8 cellular contexts compared by ENCODE assay signal in the genomic region with DNA sequence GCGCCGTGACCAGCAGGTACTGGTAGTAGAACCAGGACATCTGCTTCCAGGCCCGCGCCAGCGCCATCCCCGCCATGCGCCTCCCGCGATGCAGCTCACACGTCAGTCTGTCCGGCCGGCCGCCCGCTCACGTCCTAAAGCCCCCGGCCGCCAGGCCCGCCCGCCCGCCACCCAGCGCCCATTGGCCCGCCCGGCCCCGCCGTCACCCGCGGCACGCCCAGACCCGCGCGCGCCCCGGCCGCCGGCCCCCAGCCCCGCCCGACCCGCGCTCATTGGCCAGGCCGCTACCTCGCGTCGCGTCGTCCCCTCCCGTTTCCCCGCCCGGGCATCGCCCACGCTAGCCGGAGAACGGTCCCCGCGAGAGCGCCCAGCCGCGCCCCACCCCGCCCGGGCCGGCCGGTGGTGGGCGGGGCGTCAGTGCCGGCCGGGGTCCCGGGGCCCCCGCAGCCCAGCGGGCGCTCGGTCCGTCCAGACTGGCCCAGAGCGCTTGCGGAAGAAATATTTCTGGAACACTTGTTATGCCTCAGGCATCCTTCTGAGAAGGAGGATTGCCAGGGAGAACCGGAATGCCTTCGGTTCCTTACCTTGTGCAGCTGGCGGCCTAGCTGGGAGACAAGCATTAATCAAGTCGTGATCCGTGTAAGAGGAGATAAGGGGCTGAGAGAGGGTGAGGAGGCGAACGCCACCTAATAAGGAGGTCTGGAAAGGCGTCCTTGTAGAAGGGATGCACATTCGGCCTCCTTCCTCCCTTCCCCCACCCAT. TPM values are rescaled to one million over a fixed set of nuclear protein-coding genes. Genes with fewer than 3 reads are reported as not detected.
DNase-seq lines count a peak whose midpoint lies in the region; ATAC-seq and TF ChIP-seq lines count a peak whose summit lies in the region.

A gene with protein sequence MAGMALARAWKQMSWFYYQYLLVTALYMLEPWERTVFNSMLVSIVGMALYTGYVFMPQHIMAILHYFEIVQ (minus strand): TSS at position 109 of the 762 bp plus-strand sequence. CDS start 33 bp downstream, at position 76.

- no peaks in the 10 kb centered on the region for H3K27me3 ChIP-seq in SK-N-SH (ENCODE audit: insufficient read depth)

- H2AFZ ChIP-seq in SK-N-SH (ENCODE audit: low read depth) = peak within 1 kb of the TSS; percentile 85; the same call in 1 of the 2 replicates

- H3K9me3 ChIP-seq in SK-N-SH = no peaks in the 10 kb centered on the region

- WGBS in SK-N-SH (ENCODE audit: low lambda C conversion rate) = 0% methylated on average over 6 of the region's 82 CpGs

- H3K79me2 ChIP-seq in SK-N-SH (ENCODE audit: insufficient read depth) = peaks cover 44% of the 10 kb centered on the region

- peaks cover 6 to 22% of the 10 kb centered on the region in 2 experiments; a peak in 3 of 4 replicates for H3K4me1 ChIP-seq in SK-N-SH (ENCODE audit: control insufficient read depth in 1 of 2, insufficient read depth in 2 of 2, low read depth in 1 of 2, low read length in 1 of 2)

- H3K9ac ChIP-seq in SK-N-SH = peak within 1 kb of the TSS; percentile 87

- no peak for TF ChIP-seq CTCF in NB4 (IDR thresholded peaks at IDR 0.05; ENCODE audit: low read depth, low read length)
- TF ChIP-seq CTCF in SK-N-SH (IDR thresholded peaks at IDR 0.05) = no peak
- TF ChIP-seq CTCF in omental fat pad (IDR thresholded peaks at IDR 0.05) = no peak

- ATAC-seq in HG02571 (IDR thresholded peaks at IDR 0.05; ENCODE audit: unreplicated experiment) = peak; percentile 89
- ATAC-seq in omental fat pad (ENCODE audit: low FRiP score) = peak; percentile 97

- H3K27ac ChIP-seq in SK-N-SH (ENCODE audit: low read depth in 2 of 2, low read length in 1 of 2) (peak within 1 kb of the TSS; percentile 73 to 92), temporal lobe (ENCODE audit: low read depth, low read length) (peak within 1 kb of the TSS; percentile 71)

- H3K36me3 ChIP-seq in SK-N-SH (replicated peaks in 1 of 2; ENCODE audit: control insufficient read depth in 1 of 2, insufficient read depth in 2 of 2, low read length in 1 of 2) = peaks cover 0 to 3% of the 10 kb centered on the region in 2 experiments

- no peaks in the 10 kb centered on the region for H3F3A ChIP-seq in SK-N-SH (replicated peaks; ENCODE audit: insufficient read depth)

- CTCF ChIA-PET in SK-N-SH (lab: Yijun Ruan, JAX) = interaction anchor here (0.7 kb wide), 2 partner anchors 17 to 131 kb away, joined by 3 to 5 read pairs; no protein-coding TSS in a partner anchor

- H4K20me1 ChIP-seq in SK-N-SH (ENCODE audit: insufficient read depth) = peaks cover 14% of the 10 kb centered on the region; the same call in 1 of the 2 replicates

- TF ChIP-seq POLR2A in NB4 (IDR thresholded peaks at IDR 0.05; ENCODE audit: extremely low read depth, insufficient read length) = peak; percentile 93

- TF ChIP-seq RAD21 in SK-N-SH (IDR thresholded peaks at IDR 0.05; ENCODE audit: low read length) = no peak

- POLR2A ChIA-PET in SK-N-SH (lab: Yijun Ruan, JAX) = interaction anchor here (0.6 to 1.1 kb wide), 3 partner anchors 33 to 40 kb away, joined by 3 to 6 read pairs (median 3); no protein-coding TSS in a partner anchor

- H3K4me3 ChIP-seq in GM08714 (ENCODE audit: low read length) = peak within 1 kb of the TSS; percentile 89
- peak within 1 kb of the TSS; percentile 80 for H3K4me3 ChIP-seq in NB4 (ENCODE audit: low read depth, low read length)
- peak within 1 kb of the TSS; percentile 74 to 75 for H3K4me3 ChIP-seq in SK-N-SH (ENCODE audit: low read depth in 2 of 2, low read length in 1 of 2)

- H3K4me2 ChIP-seq in SK-N-SH = peak within 1 kb of the TSS; percentile 83

- no peaks in the 10 kb centered on the region for H3K9me2 ChIP-seq in SK-N-SH

- no peak for TF ChIP-seq EP300 in SK-N-SH (IDR thresholded peaks at IDR 0.05; ENCODE audit: borderline replicate concordance in 1 of 2, low read depth in 1 of 2, low read length in 1 of 2)

- DNase-seq in NB4 (ENCODE audit: low read depth) = peak; percentile 91
- DNase-seq in SK-N-SH = peak; percentile 98
- peak; percentile 90 for DNase-seq in activated naive CD4-positive, alpha-beta T cell treated with anti-CD3 and anti-CD28 coated beads, Interleukin-2, amount 50 U/mL, for 16 hours
- peak; percentile 95 for DNase-seq in germinal center (ENCODE audit: low spot score)
- DNase-seq in omental fat pad (ENCODE audit: low spot score) = peak; percentile 64

TF ChIP-seq in SK-N-SH, 30 proteins besides CTCF, POLR2A, EP300 and RAD21:
- TF ChIP-seq, protein P1, sequence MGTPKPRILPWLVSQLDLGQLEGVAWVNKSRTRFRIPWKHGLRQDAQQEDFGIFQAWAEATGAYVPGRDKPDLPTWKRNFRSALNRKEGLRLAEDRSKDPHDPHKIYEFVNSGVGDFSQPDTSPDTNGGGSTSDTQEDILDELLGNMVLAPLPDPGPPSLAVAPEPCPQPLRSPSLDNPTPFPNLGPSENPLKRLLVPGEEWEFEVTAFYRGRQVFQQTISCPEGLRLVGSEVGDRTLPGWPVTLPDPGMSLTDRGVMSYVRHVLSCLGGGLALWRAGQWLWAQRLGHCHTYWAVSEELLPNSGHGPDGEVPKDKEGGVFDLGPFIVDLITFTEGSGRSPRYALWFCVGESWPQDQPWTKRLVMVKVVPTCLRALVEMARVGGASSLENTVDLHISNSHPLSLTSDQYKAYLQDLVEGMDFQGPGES (IDR thresholded peaks at IDR 0.05; ENCODE audit: low read depth, low read length) = no peak
- TF ChIP-seq, protein P2, sequence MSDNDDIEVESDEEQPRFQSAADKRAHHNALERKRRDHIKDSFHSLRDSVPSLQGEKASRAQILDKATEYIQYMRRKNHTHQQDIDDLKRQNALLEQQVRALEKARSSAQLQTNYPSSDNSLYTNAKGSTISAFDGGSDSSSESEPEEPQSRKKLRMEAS (IDR thresholded peaks at IDR 0.05; ENCODE audit: low read depth) = peak; percentile 54; the same call in 1 of the 2 replicates
- TF ChIP-seq, protein P3, sequence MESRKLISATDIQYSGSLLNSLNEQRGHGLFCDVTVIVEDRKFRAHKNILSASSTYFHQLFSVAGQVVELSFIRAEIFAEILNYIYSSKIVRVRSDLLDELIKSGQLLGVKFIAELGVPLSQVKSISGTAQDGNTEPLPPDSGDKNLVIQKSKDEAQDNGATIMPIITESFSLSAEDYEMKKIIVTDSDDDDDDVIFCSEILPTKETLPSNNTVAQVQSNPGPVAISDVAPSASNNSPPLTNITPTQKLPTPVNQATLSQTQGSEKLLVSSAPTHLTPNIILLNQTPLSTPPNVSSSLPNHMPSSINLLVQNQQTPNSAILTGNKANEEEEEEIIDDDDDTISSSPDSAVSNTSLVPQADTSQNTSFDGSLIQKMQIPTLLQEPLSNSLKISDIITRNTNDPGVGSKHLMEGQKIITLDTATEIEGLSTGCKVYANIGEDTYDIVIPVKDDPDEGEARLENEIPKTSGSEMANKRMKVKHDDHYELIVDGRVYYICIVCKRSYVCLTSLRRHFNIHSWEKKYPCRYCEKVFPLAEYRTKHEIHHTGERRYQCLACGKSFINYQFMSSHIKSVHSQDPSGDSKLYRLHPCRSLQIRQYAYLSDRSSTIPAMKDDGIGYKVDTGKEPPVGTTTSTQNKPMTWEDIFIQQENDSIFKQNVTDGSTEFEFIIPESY (IDR thresholded peaks at IDR 0.05; ENCODE audit: borderline replicate concordance, low read depth) = peak; percentile 87; the same call in 1 of the 2 replicates
- peak; percentile 74; the same call in 1 of the 2 replicates for TF ChIP-seq MXI1 (IDR thresholded peaks at IDR 0.05; ENCODE audit: low read depth, low read length)
- TF ChIP-seq, protein P4, sequence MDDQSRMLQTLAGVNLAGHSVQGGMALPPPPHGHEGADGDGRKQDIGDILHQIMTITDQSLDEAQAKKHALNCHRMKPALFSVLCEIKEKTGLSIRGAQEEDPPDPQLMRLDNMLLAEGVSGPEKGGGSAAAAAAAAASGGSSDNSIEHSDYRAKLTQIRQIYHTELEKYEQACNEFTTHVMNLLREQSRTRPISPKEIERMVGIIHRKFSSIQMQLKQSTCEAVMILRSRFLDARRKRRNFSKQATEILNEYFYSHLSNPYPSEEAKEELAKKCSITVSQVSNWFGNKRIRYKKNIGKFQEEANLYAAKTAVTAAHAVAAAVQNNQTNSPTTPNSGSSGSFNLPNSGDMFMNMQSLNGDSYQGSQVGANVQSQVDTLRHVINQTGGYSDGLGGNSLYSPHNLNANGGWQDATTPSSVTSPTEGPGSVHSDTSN (IDR thresholded peaks at IDR 0.05) = no peak; the same call in 1 of the 2 replicates
- 0 out of 2 replicates have a peak, but pooled peaks have one; percentile 37 for TF ChIP-seq RFX5 (IDR thresholded peaks at IDR 0.05; ENCODE audit: low read length)
- TF ChIP-seq CHD2 (IDR thresholded peaks at IDR 0.05; ENCODE audit: low read length, partially characterized antibody) = peak; percentile 96
- peak; percentile 89 for TF ChIP-seq TAF1 (IDR thresholded peaks at IDR 0.05; ENCODE audit: borderline replicate concordance, low read depth, low read length)
- peak; percentile 90 for TF ChIP-seq POLR2AphosphoS5 (IDR thresholded peaks at IDR 0.05; ENCODE audit: low read depth, low read length)

RNA-seq across cellular contexts. Expression of the gene that starts here (rescaled TPM):
- 27.8 and 39.5 TPM in 2 replicates for polyA plus RNA-seq in SK-N-SH (2012; rRNA removed)
- polyA plus RNA-seq in SK-N-SH (2012; cell fraction: cytosol; rRNA removed) = 34.0 and 38.1 TPM in 2 replicates
- 7.8 and 13.2 TPM in 2 replicates for polyA plus RNA-seq in SK-N-SH (2012; cell fraction: nucleus; rRNA removed)
- total RNA-seq in omental fat pad (10 to 100 TPM; 18.3 to 35.9 (median 32.4) TPM), temporal lobe (10.1 TPM)

Comparison
In these comparisons a context has a peak if more than half of its experiments do, and no peak if none do; other contexts are left out.
1. Peak in every context shown above with its lines: DNase-seq, ATAC-seq, H3K4me3 ChIP-seq and H3K27ac ChIP-seq.